ENCODE assay signal across 8 cellular contexts in the genomic region with DNA sequence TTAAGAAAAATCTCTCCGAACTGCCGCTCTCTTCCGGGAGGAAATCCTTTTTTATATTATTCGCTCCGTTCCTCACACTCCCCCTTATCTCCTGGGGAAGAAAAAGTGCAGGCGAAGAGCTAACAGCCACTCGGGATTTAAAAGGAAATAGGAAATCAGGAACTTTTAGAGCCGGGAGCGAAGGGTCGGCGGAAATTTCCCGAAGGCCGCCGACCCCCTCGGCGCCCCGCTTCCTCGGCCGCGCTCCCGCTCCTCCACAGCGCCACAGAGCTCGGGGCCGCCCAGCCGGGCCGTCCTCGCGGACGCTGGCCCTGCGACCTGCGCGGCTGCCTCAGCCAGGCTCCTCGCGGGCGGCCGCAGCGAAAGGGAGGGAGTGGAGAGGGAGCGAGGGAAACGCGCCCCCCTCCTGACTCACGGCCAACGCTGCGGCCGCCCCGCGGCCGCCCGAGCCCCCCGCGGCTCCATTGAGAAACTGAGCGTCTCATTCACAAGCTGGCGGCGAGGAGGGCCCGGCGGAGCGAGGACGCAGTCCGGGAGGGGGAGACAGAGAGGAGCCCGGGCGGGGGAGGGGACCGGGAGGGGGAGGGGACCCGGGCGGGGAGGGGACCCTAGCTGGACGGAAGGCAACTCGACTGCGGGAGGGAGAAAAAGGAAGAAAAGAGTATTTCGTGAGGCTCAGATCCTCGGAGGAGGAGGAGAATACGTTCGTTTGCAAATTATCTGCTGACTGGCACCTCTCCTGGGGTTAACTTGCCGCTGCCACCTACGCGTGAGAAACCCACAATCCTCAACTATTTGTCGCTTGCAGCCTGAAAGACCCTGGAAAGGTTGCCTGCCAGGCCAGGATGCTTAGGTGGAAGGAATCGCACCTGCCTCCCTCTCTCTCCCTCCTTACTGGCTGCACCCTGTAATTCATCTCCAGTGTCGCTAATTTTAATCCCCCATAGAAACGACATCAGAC. TPM values are rescaled to one million over a fixed set of nuclear protein-coding genes. Genes with fewer than 3 reads are reported as not detected.
DNase-seq lines count a peak whose midpoint lies in the region; ATAC-seq lines count a peak whose summit lies in the region.

Gene PTPN9 (minus strand): TSS at position 368 of the 961 bp plus-strand sequence. CDS start 539 bp downstream, outside the sequence.

- H3K36me3 ChIP-seq in endocrine pancreas (ENCODE audit: control insufficient read depth, insufficient read depth, low read length) (no peaks in the 10 kb centered on the region), mesenchymal stem cell (ENCODE audit: control insufficient read depth in 1 of 2, insufficient read depth in 2 of 2, low read depth in 1 of 2, low read length in 2 of 2) (peaks cover 0 to 5% of the 10 kb centered on the region in 2 experiments)

- H2AK5ac ChIP-seq in mesenchymal stem cell (ENCODE audit: low read length, severe bottlenecking): peak within 1 kb of the TSS; percentile 82

- H2BK5ac ChIP-seq in mesenchymal stem cell (ENCODE audit: low read depth, low read length, poor library complexity, severe bottlenecking): peak within 1 kb of the TSS; percentile 86

- peak within 1 kb of the TSS; percentile 82 for H3K9ac ChIP-seq in endocrine pancreas (ENCODE audit: control insufficient read depth, insufficient read depth, low read length)
- H3K9ac ChIP-seq in mesenchymal stem cell (ENCODE audit: low read length): peak within 1 kb of the TSS; percentile 96

- DNase-seq in A172 (ENCODE audit: low spot score): peak; percentile 41
- peak; percentile 73 for DNase-seq in NOMO-1 treated with DMSO at 0.1 percent for 48 hours (lab: John Stamatoyannopoulos, UW; ENCODE audit: unreplicated experiment)
- DNase-seq in activated CD8-positive, alpha-beta memory T cell treated with anti-CD3 and anti-CD28 coated beads for 48 hours (ENCODE audit: low read depth in 2 of 3, low spot score in 2 of 3): peak; percentile 53 to 60 (median 55)
- peak; percentile 91 for DNase-seq in mesenchymal stem cell
- peak; percentile 57 for DNase-seq in stimulated activated CD8-positive, alpha-beta memory T cell treated with anti-CD3 and anti-CD28 coated beads, Interleukin-12 subunit alpha, Interleukin-12 subunit beta, amount 100 ng/mL, for 1 hour (ENCODE audit: low read depth)

- peak; percentile 78 for ATAC-seq in GM18868 (IDR thresholded peaks at IDR 0.05; ENCODE audit: unreplicated experiment)
- peak; percentile 53 for ATAC-seq in HG03460 (IDR thresholded peaks at IDR 0.05; ENCODE audit: unreplicated experiment)

- H3K4me1 ChIP-seq in endocrine pancreas (ENCODE audit: control insufficient read depth, insufficient read depth, low read length) (no peaks in the 10 kb centered on the region), mesenchymal stem cell (ENCODE audit: control insufficient read depth, insufficient read depth, low read depth, low read length) (peaks cover 4% of the 10 kb centered on the region)

- no peaks in the 10 kb centered on the region for H3K27me3 ChIP-seq in endocrine pancreas (ENCODE audit: control insufficient read depth, insufficient read depth, low read length)
- no peaks in the 10 kb centered on the region for H3K27me3 ChIP-seq in mesenchymal stem cell (ENCODE audit: control insufficient read depth in 1 of 2, insufficient read depth in 1 of 2, low read length in 2 of 2)

- H3K79me1 ChIP-seq in mesenchymal stem cell (replicated peaks; ENCODE audit: low read length, poor library complexity, severe bottlenecking): peaks cover 2% of the 10 kb centered on the region

- peak within 1 kb of the TSS; percentile 97 for H2BK120ac ChIP-seq in mesenchymal stem cell (ENCODE audit: low read depth, low read length)

- 2% methylated on average over 55 of the region's 77 CpGs for WGBS in mesenchymal stem cell

- H3K4me3 ChIP-seq in endocrine pancreas (ENCODE audit: control insufficient read depth, insufficient read depth, low read length): peak within 1 kb of the TSS; percentile 70
- peak within 1 kb of the TSS; percentile 94 to 96 for H3K4me3 ChIP-seq in mesenchymal stem cell (ENCODE audit: insufficient read depth in 1 of 2, low read depth in 1 of 2, low read length in 2 of 2)

- H3K4me2 ChIP-seq in mesenchymal stem cell (ENCODE audit: low read length, poor library complexity, severe bottlenecking): peak within 1 kb of the TSS; percentile 52

- peak within 1 kb of the TSS; percentile 75 for H3K27ac ChIP-seq in mesenchymal stem cell (ENCODE audit: low read length, poor library complexity, severe bottlenecking)

- H3K9me3 ChIP-seq in endocrine pancreas (ENCODE audit: control insufficient read depth, low read length): no peaks in the 10 kb centered on the region
- no peaks in the 10 kb centered on the region for H3K9me3 ChIP-seq in mesenchymal stem cell (ENCODE audit: control insufficient read depth, low read length)

- peak within 1 kb of the TSS; percentile 92 to 96 for H3K14ac ChIP-seq in mesenchymal stem cell (ENCODE audit: low read length in 2 of 2)

- H4K8ac ChIP-seq in mesenchymal stem cell (ENCODE audit: low read length): peak within 1 kb of the TSS; percentile 89

- H2BK15ac ChIP-seq in mesenchymal stem cell (ENCODE audit: low read depth, poor library complexity, severe bottlenecking): peak within 1 kb of the TSS; percentile 97

- peak within 1 kb of the TSS; percentile 79 to 97 for H3K23ac ChIP-seq in mesenchymal stem cell (ENCODE audit: low read length in 2 of 2)

- H2BK12ac ChIP-seq in mesenchymal stem cell (ENCODE audit: low read length in 2 of 2): peak within 1 kb of the TSS; percentile 78 to 89

- H3K18ac ChIP-seq in mesenchymal stem cell (ENCODE audit: low read depth in 1 of 2, low read length in 2 of 2): peak within 1 kb of the TSS; percentile 92 to 99

- peak within 1 kb of the TSS; percentile 94 for H4K91ac ChIP-seq in mesenchymal stem cell (ENCODE audit: low read length)

- H2AFZ ChIP-seq in mesenchymal stem cell (ENCODE audit: low read depth, low read length): peak within 1 kb of the TSS; percentile 81

- peak within 1 kb of the TSS; percentile 94 to 99 for H3K4ac ChIP-seq in mesenchymal stem cell (ENCODE audit: low read depth in 1 of 2, low read length in 2 of 2)

RNA-seq across cellular contexts. Expression of gene PTPN9, which starts in this region (rescaled TPM):
- 19.2 and 21.1 TPM in 2 replicates for total RNA-seq in A172 (2014; rRNA removed; shearing (Covaris generic))
- polyA plus RNA-seq in mesenchymal stem cell (2013, experiment 1 of 2): 37.9 TPM
- 37.5 TPM for polyA plus RNA-seq in mesenchymal stem cell (2013, experiment 2 of 2)

Comparison
In these comparisons a context has a peak if more than half of its experiments do, and no peak if none do; other contexts are left out.
1. Peak in every context shown above with its lines: DNase-seq, ATAC-seq, H3K4me3 ChIP-seq and H3K27ac ChIP-seq.
2. DNase-seq: peak in every context shown above with its lines; median percentile 91 in mesenchymal stem cell; 73 in NOMO-1 treated with DMSO at 0.1 percent for 48 hours; 57 in stimulated activated CD8-positive, alpha-beta memory T cell treated with anti-CD3 and anti-CD28 coated beads, Interleukin-12 subunit alpha, Interleukin-12 subunit beta, amount 100 ng/mL, for 1 hour; 55 in activated CD8-positive, alpha-beta memory T cell treated with anti-CD3 and anti-CD28 coated beads for 48 hours; 41 in A172.